ENCODE assay signal across 28 cellular contexts in genomic region chr3:14476583-14477265, GRCh38.
"Had no signal": no experiment of that assay in that cellular context is flagged by ENCODE, and none has a peak within 500 bp of the region (broad histone marks: within the 10 kb centered on the region; RNA-seq: fewer than 3 reads in every experiment).

No MANE protein-coding gene starts in this region.

- ATAC-seq: esophagus mucosa; gastrocnemius medialis; left ventricle myocardium superior; mucosa of descending colon; natural killer cell treated with Interleukin-12 subunit alpha and Interleukin-12 subunit beta and Interleukin-15 and Interleukin-18, amount 100 ng/mL, for 72 hours had no signal

- H3K4me3 Mint-ChIP-seq: dendritic cell treated with granulocyte-macrophage colony-stimulating factor and Interleukin-4, amounts not matched to agents 40 ng/mL and 50 ng/mL, for 4 days; endodermal cell; memory B cell; mesothelial cell of epicardium; naive B cell; natural killer cell treated with Interleukin-12 subunit alpha and Interleukin-12 subunit beta and Interleukin-15 and Interleukin-18, amount 100 ng/mL, for 72 hours; neural crest cell had no signal

- H3K9me3 ChIP-seq: colonic mucosa, gastrocnemius medialis, mucosa of descending colon, prostate gland, right atrium auricular region, sigmoid colon, thoracic aorta, tibial nerve, vagina had no signal

- H3K79me2 ChIP-seq: parathyroid adenoma had no signal

- H3K9ac ChIP-seq: parathyroid adenoma had no signal

- H3K27me3 ChIP-seq: colonic mucosa, gastrocnemius medialis, right atrium auricular region, sigmoid colon, tibial nerve, vagina had no signal

- H3K4me3 ChIP-seq: colonic mucosa, gastrocnemius medialis, lung, mucosa of descending colon, prostate gland, right atrium auricular region, sigmoid colon, thoracic aorta, tibial nerve, vagina had no signal

- H3K27ac ChIP-seq: colonic mucosa, epithelial cell of prostate, gastrocnemius medialis, parathyroid adenoma, prostate gland, right atrium auricular region, sigmoid colon, thoracic aorta, tibial nerve, vagina had no signal

- H2AFZ ChIP-seq: parathyroid adenoma had no signal

- H3K27me3 Mint-ChIP-seq: dendritic cell treated with granulocyte-macrophage colony-stimulating factor and Interleukin-4, amounts not matched to agents 40 ng/mL and 50 ng/mL, for 4 days; memory B cell; naive B cell; natural killer cell treated with Interleukin-12 subunit alpha and Interleukin-12 subunit beta and Interleukin-15 and Interleukin-18, amount 100 ng/mL, for 72 hours had no signal

- H3K9me3 Mint-ChIP-seq: dendritic cell treated with granulocyte-macrophage colony-stimulating factor and Interleukin-4, amounts not matched to agents 40 ng/mL and 50 ng/mL, for 4 days; endodermal cell; memory B cell; naive B cell; natural killer cell treated with Interleukin-12 subunit alpha and Interleukin-12 subunit beta and Interleukin-15 and Interleukin-18, amount 100 ng/mL, for 72 hours; neural crest cell had no signal

- H3K4me1 ChIP-seq: colonic mucosa, parathyroid adenoma, prostate gland had no signal

- DNase-seq: central memory CD4-positive, alpha-beta T cell; colonic mucosa; effector CD8-positive, alpha-beta T cell; endodermal cell; foreskin fibroblast; gastrocnemius medialis; head of caudate nucleus; mucosa of descending colon; naive B cell; sigmoid colon; stimulated activated CD4-positive, alpha-beta T cell treated with anti-CD3 and anti-CD28 coated beads, Interleukin-15, amount 100 ng/mL, for 24 hours; stimulated activated CD4-positive, alpha-beta T cell treated with anti-CD3 and anti-CD28 coated beads, Interleukin-2, amount 100 ng/mL, for 48 hours; stimulated activated naive CD4-positive, alpha-beta T cell had no signal

- H3K27ac Mint-ChIP-seq: dendritic cell treated with granulocyte-macrophage colony-stimulating factor and Interleukin-4, amounts not matched to agents 40 ng/mL and 50 ng/mL, for 4 days; memory B cell; mesothelial cell of epicardium; natural killer cell treated with Interleukin-12 subunit alpha and Interleukin-12 subunit beta and Interleukin-15 and Interleukin-18, amount 100 ng/mL, for 72 hours had no signal

- H3K36me3 ChIP-seq: colonic mucosa, prostate gland had no signal
